ENCODE assay signal across 1 cellular context in genomic region chr12:19153396-19153795, GRCh38.
TF ChIP-seq lines count a peak whose summit lies in the region.

No MANE protein-coding gene starts in this region.

TF ChIP-seq in HepG2, 621 proteins besides CTCF, POLR2A, EP300 and RAD21:
- TF ChIP-seq ZNF784 (CRISPR knock-in tag; IDR thresholded peaks at IDR 0.05; ENCODE audit: borderline replicate concordance) (no peak), ZNF281 (CRISPR knock-in tag; IDR thresholded peaks at IDR 0.05; ENCODE audit: borderline replicate concordance) (peak; percentile 66; the same call in 1 of the 2 replicates), U2AF1 (optimal IDR thresholded peaks at IDR 0.05; ENCODE audit: low read depth, low read length) (no peak)
